Comparison of ENCODE assay signal across 21 cellular contexts in the genomic region with DNA sequence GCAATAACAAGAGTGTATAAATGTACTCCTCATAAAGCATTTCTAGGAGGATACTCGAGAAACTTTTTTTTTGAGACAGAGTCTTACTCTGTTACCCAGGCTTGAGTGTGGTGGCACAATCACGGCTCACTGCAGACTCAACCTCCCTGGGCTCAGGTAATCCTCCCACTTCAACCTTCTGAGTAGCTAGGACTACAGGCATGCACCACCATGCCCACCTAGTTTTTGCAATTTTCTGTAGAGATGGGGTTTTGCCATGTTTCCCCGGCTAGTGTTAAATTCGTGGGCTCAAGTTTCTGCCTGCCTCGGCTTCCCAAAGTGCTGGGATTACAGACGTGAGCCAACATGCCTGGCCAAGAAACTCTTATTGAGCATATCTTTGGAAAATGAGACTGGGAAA.
"Had no signal": no experiment of that assay in that cellular context is flagged by ENCODE, and none has a peak within 500 bp of the region (broad histone marks: within the 10 kb centered on the region; RNA-seq: fewer than 3 reads in every experiment).

No MANE protein-coding gene starts in this region.

- DNase-seq: activated CD4-positive, alpha-beta T cell treated with anti-CD3 and anti-CD28 coated beads for 48 hours; activated CD4-positive, alpha-beta T cell treated with anti-CD3 and anti-CD28 coated beads, Interleukin-2, amount 50 U/mL, for 4 hours; activated CD4-positive, CD25-positive, alpha-beta regulatory T cell treated with anti-CD3 and anti-CD28 coated beads, Interleukin-2, amount 50 U/mL, for 72 hours; activated CD8-positive, alpha-beta memory T cell treated with anti-CD3 and anti-CD28 coated beads, Interleukin-2, amount 50 U/mL, for 48 hours; activated CD8-positive, alpha-beta T cell treated with anti-CD3 and anti-CD28 coated beads, Interleukin-2, amount 10 ng/mL, durations not matched to agents 7 days and 5 days; activated T-cell treated with anti-CD3 and anti-CD28 coated beads, Interleukin-2, amount 50 U/mL, for 1 hour; aorta; KG1; NCI-H1092; NCI-H1417; NCI-H1930; NCI-H2171; NCI-H2227 treated with DMSO at 0.1 percent for 48 hours; NCI-H526 treated with DMSO at 0.1 percent for 48 hours; NK-92 treated with Interleukin-12 subunit alpha and Interleukin-12 subunit beta, amount 100 ng/mL, for 24 hours; OCI-M1; SHP77 treated with DMSO at 0.1 percent for 48 hours had no signal

- ATAC-seq: activated CD8-positive, alpha-beta T cell treated with anti-CD3 and anti-CD28 coated beads, Interleukin-2, amount 10 ng/mL, durations not matched to agents 7 days and 5 days; Panc1; WTC11 had no signal

- H3K4me3 Mint-ChIP-seq: activated CD8-positive, alpha-beta T cell treated with anti-CD3 and anti-CD28 coated beads, Interleukin-2, amount 10 ng/mL, durations not matched to agents 7 days and 5 days; activated naive CD4-positive, alpha-beta T cell treated with anti-CD3 and anti-CD28 coated beads, Interleukin-2, amount 50 U/mL, for 24 hours; T-helper 1 cell treated with Interleukin-12 subunit alpha and Interleukin-12 subunit beta and Interleukin-4 antibody, amounts not matched to agents 30 μg/mL and 1 μg/mL, for 36 hours; WTC11 had no signal

- H3K27me3 Mint-ChIP-seq: activated naive CD4-positive, alpha-beta T cell treated with anti-CD3 and anti-CD28 coated beads, Interleukin-2, amount 50 U/mL, for 24 hours had no signal

- H3K27ac Mint-ChIP-seq: activated CD8-positive, alpha-beta T cell treated with anti-CD3 and anti-CD28 coated beads, Interleukin-2, amount 10 ng/mL, durations not matched to agents 7 days and 5 days; activated naive CD4-positive, alpha-beta T cell treated with anti-CD3 and anti-CD28 coated beads, Interleukin-2, amount 50 U/mL, for 24 hours; T-helper 1 cell treated with Interleukin-12 subunit alpha and Interleukin-12 subunit beta and Interleukin-4 antibody, amounts not matched to agents 30 μg/mL and 1 μg/mL, for 36 hours; WTC11 had no signal

- H3K4me1 Mint-ChIP-seq: activated naive CD4-positive, alpha-beta T cell treated with anti-CD3 and anti-CD28 coated beads, Interleukin-2, amount 50 U/mL, for 24 hours; WTC11 had no signal

- H3K36me3 Mint-ChIP-seq: activated naive CD4-positive, alpha-beta T cell treated with anti-CD3 and anti-CD28 coated beads, Interleukin-2, amount 50 U/mL, for 24 hours; WTC11 had no signal

- H3K9me3 Mint-ChIP-seq: activated naive CD4-positive, alpha-beta T cell treated with anti-CD3 and anti-CD28 coated beads, Interleukin-2, amount 50 U/mL, for 24 hours; T-helper 1 cell treated with Interleukin-12 subunit alpha and Interleukin-12 subunit beta and Interleukin-4 antibody, amounts not matched to agents 30 μg/mL and 1 μg/mL, for 36 hours had no signal
